ENCODE assay signal across 18 cellular contexts in the genomic region with DNA sequence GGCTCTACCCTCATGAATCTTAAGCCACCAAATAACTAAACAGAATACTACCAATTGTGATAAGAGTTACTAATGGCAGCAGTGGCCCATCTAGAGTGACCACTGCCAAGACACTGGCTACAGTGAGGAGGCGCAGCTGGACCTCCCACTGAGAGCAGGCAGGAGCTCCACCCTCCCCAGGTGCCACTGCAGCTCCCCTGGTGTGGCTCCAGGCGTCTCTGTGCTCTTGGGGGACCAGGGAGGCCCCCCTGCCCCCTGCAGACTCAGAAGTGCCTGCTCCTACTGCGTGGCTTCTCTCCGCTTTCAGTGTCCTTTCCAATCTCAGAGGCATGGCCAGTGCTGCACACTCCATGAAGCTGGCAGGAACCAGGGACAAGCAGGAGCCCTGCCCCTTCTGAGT. TPM values are rescaled to one million over a fixed set of nuclear protein-coding genes. Genes with fewer than 3 reads are reported as not detected.
DNase-seq lines count a peak whose midpoint lies in the region; ATAC-seq and TF ChIP-seq lines count a peak whose summit lies in the region.
"Had no signal": no experiment of that assay in that cellular context is flagged by ENCODE, and none has a peak within 500 bp of the region (broad histone marks: within the 10 kb centered on the region; RNA-seq: fewer than 3 reads in every experiment).

No MANE protein-coding gene starts in this region.

- peak; percentile 15 for ATAC-seq in activated naive CD8-positive, alpha-beta T cell treated with anti-CD3 and anti-CD28 coated beads, Interleukin-2, amount 50 U/mL, for 24 hours
- ATAC-seq: A549; CD8-positive, alpha-beta T cell had no signal

- H3K9me3 Mint-ChIP-seq in activated naive CD8-positive, alpha-beta T cell treated with anti-CD3 and anti-CD28 coated beads, Interleukin-2, amount 50 U/mL, for 24 hours: no peaks in the 10 kb centered on the region
- H3K9me3 Mint-ChIP-seq in activated naive CD8-positive, alpha-beta T cell treated with anti-CD3 and anti-CD28 coated beads for 36 hours: no peaks in the 10 kb centered on the region
- H3K9me3 Mint-ChIP-seq: CD4-positive, alpha-beta T cell had no signal

- H3K27me3 ChIP-seq in osteoblast (ENCODE audit: insufficient read depth, low read length): no peaks in the 10 kb centered on the region
- H3K27me3 ChIP-seq: BLaER1 treated with 17β-estradiol and CSF1 and Interleukin-3, amounts not matched to agents 10 nM and 100 nM had no signal

- H3K9me3 ChIP-seq in osteoblast (ENCODE audit: low read depth, low read length): no peaks in the 10 kb centered on the region
- H3K9me3 ChIP-seq: A549 had no signal

- H3K4me3 ChIP-seq in osteoblast (ENCODE audit: insufficient read depth, low read length): no peak overlapping the region
- H3K4me3 ChIP-seq: A549; BLaER1 treated with 17β-estradiol and CSF1 and Interleukin-3, amounts not matched to agents 10 nM and 100 nM had no signal

- no peaks in the 10 kb centered on the region for H3K4me1 ChIP-seq in osteoblast (ENCODE audit: insufficient read depth, low read length)
- H3K4me1 ChIP-seq: A549, Caco-2 had no signal

- no peak overlapping the region for H3K4me3 Mint-ChIP-seq in activated naive CD8-positive, alpha-beta T cell treated with anti-CD3 and anti-CD28 coated beads, Interleukin-2, amount 50 U/mL, for 24 hours
- H3K4me3 Mint-ChIP-seq in activated naive CD8-positive, alpha-beta T cell treated with anti-CD3 and anti-CD28 coated beads for 36 hours: no peak overlapping the region
- H3K4me3 Mint-ChIP-seq: B cell; CD4-positive, alpha-beta T cell; CD8-positive, alpha-beta T cell had no signal

- no peak for TF ChIP-seq CTCF in osteoblast (IDR thresholded peaks at IDR 0.05; ENCODE audit: extremely low read depth, low read depth, low read length)

- H3K27ac Mint-ChIP-seq in activated naive CD8-positive, alpha-beta T cell treated with anti-CD3 and anti-CD28 coated beads, Interleukin-2, amount 50 U/mL, for 24 hours: no peak overlapping the region
- no peak overlapping the region for H3K27ac Mint-ChIP-seq in activated naive CD8-positive, alpha-beta T cell treated with anti-CD3 and anti-CD28 coated beads for 36 hours
- H3K27ac Mint-ChIP-seq: B cell; CD4-positive, alpha-beta T cell; CD8-positive, alpha-beta T cell had no signal

- no peak overlapping the region for H3K27ac ChIP-seq in osteoblast (ENCODE audit: low read depth, low read length)
- H3K27ac ChIP-seq: 22Rv1; A549; BLaER1 treated with 17β-estradiol and CSF1 and Interleukin-3, amounts not matched to agents 10 nM and 100 nM; C4-2B had no signal

- no peaks in the 10 kb centered on the region for H3K79me2 ChIP-seq in osteoblast (ENCODE audit: insufficient read depth, low read length)

- H3K36me3 Mint-ChIP-seq in activated naive CD8-positive, alpha-beta T cell treated with anti-CD3 and anti-CD28 coated beads, Interleukin-2, amount 50 U/mL, for 24 hours (ENCODE audit: low read depth): no peaks in the 10 kb centered on the region
- H3K36me3 Mint-ChIP-seq in activated naive CD8-positive, alpha-beta T cell treated with anti-CD3 and anti-CD28 coated beads for 36 hours: no peaks in the 10 kb centered on the region
- H3K36me3 Mint-ChIP-seq: CD8-positive, alpha-beta T cell had no signal

- no peak overlapping the region for H3K4me2 ChIP-seq in osteoblast (ENCODE audit: insufficient read depth, low read length)
- H3K4me2 ChIP-seq: A549; BLaER1 treated with 17β-estradiol and CSF1 and Interleukin-3, amounts not matched to agents 10 nM and 100 nM had no signal

- no peak overlapping the region for H2AFZ ChIP-seq in osteoblast (ENCODE audit: low read length)

- no peak for DNase-seq in activated naive CD8-positive, alpha-beta T cell treated with anti-CD3 and anti-CD28 coated beads, Interleukin-2, amount 50 U/mL, for 24 hours
- DNase-seq in activated naive CD8-positive, alpha-beta T cell treated with anti-CD3 and anti-CD28 coated beads for 36 hours: no peak
- DNase-seq in osteoblast (ENCODE audit: insufficient read length, low spot score, missing footprints): peak; percentile 59
- DNase-seq in stimulated activated CD4-positive, alpha-beta T cell treated with anti-CD3 and anti-CD28 coated beads, Interleukin-1b, Interleukin-23, amount 100 ng/mL, for 48 hours: no peak
- no peak for DNase-seq in activated gamma-delta T cell (lab: John Stamatoyannopoulos, UW)
- DNase-seq: AML-193; Caco-2; Calu3; CD4-positive, alpha-beta T cell; CD8-positive, alpha-beta T cell; DMS79 treated with DMSO at 0.1 percent for 48 hours; GF-D8 had no signal

- no peaks in the 10 kb centered on the region for H3K4me1 Mint-ChIP-seq in activated naive CD8-positive, alpha-beta T cell treated with anti-CD3 and anti-CD28 coated beads, Interleukin-2, amount 50 U/mL, for 24 hours
- H3K4me1 Mint-ChIP-seq in activated naive CD8-positive, alpha-beta T cell treated with anti-CD3 and anti-CD28 coated beads for 36 hours: no peaks in the 10 kb centered on the region
- H3K4me1 Mint-ChIP-seq: B cell had no signal

- H3K36me3 ChIP-seq in osteoblast (ENCODE audit: insufficient read depth, low read length): no peaks in the 10 kb centered on the region
- H3K36me3 ChIP-seq: BLaER1 treated with 17β-estradiol and CSF1 and Interleukin-3, amounts not matched to agents 10 nM and 100 nM had no signal

- H3K27me3 Mint-ChIP-seq in activated naive CD8-positive, alpha-beta T cell treated with anti-CD3 and anti-CD28 coated beads, Interleukin-2, amount 50 U/mL, for 24 hours: peaks cover 2% of the 10 kb centered on the region
- H3K27me3 Mint-ChIP-seq in activated naive CD8-positive, alpha-beta T cell treated with anti-CD3 and anti-CD28 coated beads for 36 hours: peaks cover 8% of the 10 kb centered on the region

- no peaks in the 10 kb centered on the region for H4K20me1 ChIP-seq in osteoblast (ENCODE audit: insufficient read depth, low read length)
- H4K20me1 ChIP-seq: BLaER1 treated with 17β-estradiol and CSF1 and Interleukin-3, amounts not matched to agents 10 nM and 100 nM had no signal

RNA-seq across cellular contexts. Expression of gene MC3R, which starts 23.4 kb away (rescaled TPM):
- total RNA-seq in activated naive CD8-positive, alpha-beta T cell treated with anti-CD3 and anti-CD28 coated beads for 36 hours: not detected
- total RNA-seq in osteoblast: not detected in 2 replicates
- total RNA-seq: A172; B cell; Caco-2; Calu3; CD4-positive, alpha-beta T cell; CD8-positive, alpha-beta T cell had no signal
